ENCODE assay signal across 25 cellular contexts in genomic region chr11:7307836-7308235, GRCh38. TPM values are rescaled to one million over a fixed set of nuclear protein-coding genes. Genes with fewer than 3 reads are reported as not detected.
A peak's percentile ranks its signal among the peaks of the same experiment; 100 is the strongest.
DNase-seq lines count a peak whose midpoint lies in the region; ATAC-seq, FAIRE-seq and TF ChIP-seq lines count a peak whose summit lies in the region.
"Had no signal": no experiment of that assay in that cellular context is flagged by ENCODE, and none has a peak within 500 bp of the region (broad histone marks: within the 10 kb centered on the region; RNA-seq: fewer than 3 reads in every experiment).

No MANE protein-coding gene starts in this region.

- no peak for FAIRE-seq in GM12891 (lab: Jason Lieb, UNC)
- FAIRE-seq: colon, D721Med, islet of Langerhans had no signal

- H2AFZ ChIP-seq in OCI-LY3 (ENCODE audit: low read depth, low read length) (no peak overlapping the region), trophoblast cell (ENCODE audit: insufficient read depth, low read length, poor library complexity) (no peak overlapping the region)

- DNase-seq in GM12891 (ENCODE audit: insufficient read length, low spot score) (peak; percentile 5), trophoblast cell (no peak), medulla oblongata (ENCODE audit: extremely low spot score) (no peak)
- DNase-seq in central memory CD4-positive, alpha-beta T cell, result no peak
- DNase-seq in effector memory CD8-positive, alpha-beta T cell, result no peak
- DNase-seq: activated CD4-positive, CD25-positive, alpha-beta regulatory T cell treated with anti-CD3 and anti-CD28 coated beads, Interleukin-2, amount 50 U/mL, for 72 hours; activated CD8-positive, alpha-beta memory T cell treated with anti-CD3 and anti-CD28 coated beads for 24 hours; body of pancreas; IMR-90; NCI-H1694; NCI-H774; SK-N-SH; stimulated activated CD8-positive, alpha-beta memory T cell treated with anti-CD3 and anti-CD28 coated beads, Interleukin-4, amount 100 ng/mL, for 48 hours; substantia nigra; T1000 had no signal

- H3K4me3 ChIP-seq in OCI-LY3 (ENCODE audit: low read length) (no peak overlapping the region), trophoblast cell (ENCODE audit: low read depth, low read length) (no peak overlapping the region)
- H3K4me3 ChIP-seq: BLaER1 treated with 17β-estradiol and CSF1 and Interleukin-3, amounts not matched to agents 10 nM and 100 nM; body of pancreas; vagina had no signal

- H3K4me1 ChIP-seq in OCI-LY3 (ENCODE audit: low read length), result peaks cover 14% of the 10 kb centered on the region
- H3K4me1 ChIP-seq in trophoblast cell (ENCODE audit: control insufficient read depth in 1 of 2, insufficient read depth in 2 of 2, low read length in 2 of 2), result peaks cover 0 to 5% of the 10 kb centered on the region in 2 experiments
- H3K4me1 ChIP-seq: body of pancreas, vagina had no signal

- TF ChIP-seq CTCF in OCI-LY3 (IDR thresholded peaks at IDR 0.05; ENCODE audit: low read depth, low read length), result no peak

- peaks cover 4% of the 10 kb centered on the region; the same call in 1 of the 2 replicates for H4K20me1 ChIP-seq in OCI-LY3 (ENCODE audit: insufficient read depth, low read length)
- H4K20me1 ChIP-seq: BLaER1 treated with 17β-estradiol and CSF1 and Interleukin-3, amounts not matched to agents 10 nM and 100 nM had no signal

- no peaks in the 10 kb centered on the region for H3K79me1 ChIP-seq in trophoblast cell (ENCODE audit: low read length)

- no peak overlapping the region for H4K91ac ChIP-seq in trophoblast cell (ENCODE audit: low read depth, low read length)

- H3K27ac Mint-ChIP-seq in effector memory CD8-positive, alpha-beta T cell, result no peak overlapping the region
- H3K27ac Mint-ChIP-seq: activated naive CD8-positive, alpha-beta T cell; activated T-helper 1 cell treated with anti-CD3 and anti-CD28 coated beads, Interleukin-12 subunit alpha, Interleukin-12 subunit beta, Interleukin-2, Interleukin-4 antibody, amounts not matched to agents 30 ng/mL and 10 ng/mL and 1 ng/mL, durations not matched to agents 14 hours and 24 hours and 36 hours had no signal

- H3K79me2 ChIP-seq in OCI-LY3 (ENCODE audit: low read length), result no peaks in the 10 kb centered on the region
- no peaks in the 10 kb centered on the region for H3K79me2 ChIP-seq in trophoblast cell (ENCODE audit: control insufficient read depth, insufficient read depth, low read length, poor library complexity)

- H2BK12ac ChIP-seq in trophoblast cell (ENCODE audit: low read length), result no peak overlapping the region

- no peak overlapping the region for H2BK5ac ChIP-seq in trophoblast cell (ENCODE audit: low read depth, low read length, poor library complexity)

- ATAC-seq in GM21447 (IDR thresholded peaks at IDR 0.05; ENCODE audit: unreplicated experiment) (peak; percentile 70), HG03039 (IDR thresholded peaks at IDR 0.05; ENCODE audit: unreplicated experiment) (peak; percentile 56)
- no peak for ATAC-seq in effector memory CD8-positive, alpha-beta T cell (replicated peaks)
- ATAC-seq: body of pancreas had no signal

- H3K9me3 Mint-ChIP-seq in effector memory CD8-positive, alpha-beta T cell, result no peaks in the 10 kb centered on the region
- H3K9me3 Mint-ChIP-seq: activated T-helper 1 cell treated with anti-CD3 and anti-CD28 coated beads, Interleukin-12 subunit alpha, Interleukin-12 subunit beta, Interleukin-2, Interleukin-4 antibody, amounts not matched to agents 30 ng/mL and 10 ng/mL and 1 ng/mL, durations not matched to agents 14 hours and 24 hours and 36 hours had no signal

- H3K27ac ChIP-seq in OCI-LY3 (ENCODE audit: low read length), result no peak overlapping the region
- no peak overlapping the region for H3K27ac ChIP-seq in trophoblast cell (ENCODE audit: low read depth, low read length)
- H3K27ac ChIP-seq: body of pancreas, vagina had no signal

- no peak overlapping the region for H3K4ac ChIP-seq in trophoblast cell (ENCODE audit: low read depth, low read length)

- H2BK120ac ChIP-seq in trophoblast cell (ENCODE audit: insufficient read depth, low read length, poor library complexity), result no peak overlapping the region

- no peak overlapping the region for H4K12ac ChIP-seq in trophoblast cell (ENCODE audit: low read depth, low read length)

- H3K4me3 Mint-ChIP-seq in effector memory CD8-positive, alpha-beta T cell, result no peak overlapping the region
- H3K4me3 Mint-ChIP-seq: activated naive CD8-positive, alpha-beta T cell; activated T-helper 1 cell treated with anti-CD3 and anti-CD28 coated beads, Interleukin-12 subunit alpha, Interleukin-12 subunit beta, Interleukin-2, Interleukin-4 antibody, amounts not matched to agents 30 ng/mL and 10 ng/mL and 1 ng/mL, durations not matched to agents 14 hours and 24 hours and 36 hours had no signal

- H3K27me3 ChIP-seq in OCI-LY3 (ENCODE audit: low read depth, low read length) (0 out of 2 replicates have a peak, but pooled peaks cover 2% of the 10 kb centered on the region), trophoblast cell (ENCODE audit: insufficient read depth, low read length) (no peaks in the 10 kb centered on the region)
- H3K27me3 ChIP-seq: BLaER1 treated with 17β-estradiol and CSF1 and Interleukin-3, amounts not matched to agents 10 nM and 100 nM; body of pancreas; vagina had no signal

- no peaks in the 10 kb centered on the region for H3K9me3 ChIP-seq in OCI-LY3 (ENCODE audit: insufficient read depth, low read length)
- peaks cover 3% of the 10 kb centered on the region for H3K9me3 ChIP-seq in trophoblast cell (ENCODE audit: insufficient read depth, low read depth, low read length)
- H3K9me3 ChIP-seq: BLaER1 treated with 17β-estradiol and CSF1 and Interleukin-3, amounts not matched to agents 10 nM and 100 nM; body of pancreas; SK-N-SH; vagina had no signal

- H3K27me3 Mint-ChIP-seq in effector memory CD8-positive, alpha-beta T cell, result peaks cover 8 to 19% of the 10 kb centered on the region in 2 donors

- peak overlapping the region; percentile 22; the same call in 1 of the 2 replicates for H3K4me2 ChIP-seq in OCI-LY3 (ENCODE audit: low read length)
- no peak overlapping the region for H3K4me2 ChIP-seq in trophoblast cell (ENCODE audit: low read length)
- H3K4me2 ChIP-seq: SK-N-SH had no signal

- no peak overlapping the region for H3K14ac ChIP-seq in trophoblast cell (ENCODE audit: low read length)

- no peak overlapping the region for H3K9ac ChIP-seq in OCI-LY3 (ENCODE audit: low read length)
- H3K9ac ChIP-seq in trophoblast cell (ENCODE audit: low read length), result no peak overlapping the region
- H3K9ac ChIP-seq: BLaER1 treated with 17β-estradiol and CSF1 and Interleukin-3, amounts not matched to agents 10 nM and 100 nM; SK-N-SH had no signal

- no peak overlapping the region for H2AK5ac ChIP-seq in trophoblast cell (ENCODE audit: low read length)

- no peak for TF ChIP-seq POLR2A in GM12891 (IDR thresholded peaks at IDR 0.05; ENCODE audit: low read depth, low read length)

- H3K36me3 Mint-ChIP-seq in effector memory CD8-positive, alpha-beta T cell (ENCODE audit: insufficient read depth), result no peaks in the 10 kb centered on the region
- H3K36me3 Mint-ChIP-seq: activated naive CD8-positive, alpha-beta T cell had no signal

- no peaks in the 10 kb centered on the region for H3K4me1 Mint-ChIP-seq in effector memory CD8-positive, alpha-beta T cell (ENCODE audit: low read depth in 2 of 2)

- no peak overlapping the region for H4K8ac ChIP-seq in trophoblast cell (ENCODE audit: low read depth, low read length)

- no CpG with 5 or more reads among the region's 2 CpGs for WGBS in trophoblast cell (ENCODE audit: extremely low coverage, insufficient coverage, insufficient read length)

- H3K36me3 ChIP-seq in OCI-LY3 (replicated peaks; ENCODE audit: low read depth, low read length) (no peaks in the 10 kb centered on the region), trophoblast cell (ENCODE audit: control insufficient read depth in 1 of 2, insufficient read depth in 2 of 2, low read length in 2 of 2) (no peaks in the 10 kb centered on the region)
- H3K36me3 ChIP-seq: BLaER1 treated with 17β-estradiol and CSF1 and Interleukin-3, amounts not matched to agents 10 nM and 100 nM; vagina had no signal

- no peak overlapping the region for H3K23ac ChIP-seq in trophoblast cell (ENCODE audit: low read length)

- no peak overlapping the region for H3K18ac ChIP-seq in trophoblast cell (ENCODE audit: low read length)

TF ChIP-seq in GM12891, 5 proteins besides CTCF, POLR2A, EP300 and RAD21:
- peak; percentile 91 for TF ChIP-seq SPI1 (IDR thresholded peaks at IDR 0.05; ENCODE audit: low read depth, low read length)
- no peak for TF ChIP-seq POLR2AphosphoS5 (IDR thresholded peaks at IDR 0.05; ENCODE audit: low read depth, low read length)

RNA-seq across cellular contexts. Expression of gene SYT9, which starts 56.1 kb away (rescaled TPM):
- not detected for polyA plus RNA-seq in GM12891 (2012; ENCODE audit: low read depth, missing spikeins)
- 0.06 and 0.10 TPM in 2 replicates for polyA plus RNA-seq in trophoblast cell (2013)
- polyA plus RNA-seq: IMR-90 had no signal
